In genomic region chr22:27574651-27575050, GRCh38 we compare ENCODE assay signal across 29 cellular contexts.
"Had no signal": no experiment of that assay in that cellular context is flagged by ENCODE, and none has a peak within 500 bp of the region (broad histone marks: within the 10 kb centered on the region; RNA-seq: fewer than 3 reads in every experiment).

No MANE protein-coding gene starts in this region.

- H3K27ac ChIP-seq: coronary artery, esophagus muscularis mucosa, foreskin keratinocyte, gastroesophageal sphincter, lower lobe of right lung, neutrophil, parathyroid adenoma, suprapubic skin, transverse colon had no signal

- H3K4me3 ChIP-seq: coronary artery, esophagus muscularis mucosa, gastroesophageal sphincter, heart left ventricle, lower lobe of right lung, mucosa of descending colon, smooth muscle cell, suprapubic skin, transverse colon had no signal

- H3K4me2 ChIP-seq: smooth muscle cell had no signal

- H2AFZ ChIP-seq: parathyroid adenoma had no signal

- H3K36me3 Mint-ChIP-seq: natural killer cell treated with Interleukin-12 subunit alpha and Interleukin-12 subunit beta and Interleukin-15 and Interleukin-18, amount 100 ng/mL, for 72 hours had no signal

- H3K9me3 Mint-ChIP-seq: central memory CD8-positive, alpha-beta T cell; natural killer cell treated with Interleukin-12 subunit alpha and Interleukin-12 subunit beta and Interleukin-15 and Interleukin-18, amount 100 ng/mL, for 72 hours had no signal

- ATAC-seq: foreskin keratinocyte; gastroesophageal sphincter; heart left ventricle; left ventricle myocardium superior; lower lobe of right lung; mucosa of descending colon; natural killer cell treated with Interleukin-12 subunit alpha and Interleukin-12 subunit beta and Interleukin-15 and Interleukin-18, amount 100 ng/mL, for 72 hours; sciatic nerve; stimulated activated naive CD8-positive, alpha-beta T cell treated with anti-CD3 and anti-CD28 coated beads, Interleukin-15, amount 100 ng/mL, for 72 hours had no signal

- DNase-seq: dermis blood vessel endothelial cell; effector memory CD4-positive, alpha-beta T cell; foreskin keratinocyte; heart left ventricle; hippocampal formation; islet precursor cell; kidney glomerular epithelial cell; left ventricle myocardium superior; lower lobe of right lung; mucosa of descending colon; naive B cell; stimulated activated CD4-positive, alpha-beta T cell treated with anti-CD3 and anti-CD28 coated beads, Interleukin-12 subunit alpha, Interleukin-12 subunit beta, amount 100 ng/mL, for 4 hours; stimulated activated CD4-positive, alpha-beta T cell treated with anti-CD3 and anti-CD28 coated beads, Interleukin-1b, Interleukin-23, amount 100 ng/mL, for 48 hours; stimulated activated CD4-positive, alpha-beta T cell treated with anti-CD3 and anti-CD28 coated beads, Interleukin-4, amount 100 ng/mL, for 1 hour; stimulated activated CD8-positive, alpha-beta memory T cell treated with anti-CD3 and anti-CD28 coated beads, Interleukin-4, amount 100 ng/mL, for 48 hours; stimulated activated naive CD4-positive, alpha-beta T cell; stimulated activated naive CD8-positive, alpha-beta T cell treated with anti-CD3 and anti-CD28 coated beads, Interleukin-15, amount 100 ng/mL, for 72 hours; transverse colon had no signal

- H3K9me3 ChIP-seq: lower lobe of right lung, mucosa of descending colon, neutrophil, transverse colon had no signal

- H3K79me2 ChIP-seq: parathyroid adenoma had no signal

- H3K4me3 Mint-ChIP-seq: central memory CD8-positive, alpha-beta T cell; naive B cell; natural killer cell treated with Interleukin-12 subunit alpha and Interleukin-12 subunit beta and Interleukin-15 and Interleukin-18, amount 100 ng/mL, for 72 hours; stimulated activated naive CD8-positive, alpha-beta T cell treated with anti-CD3 and anti-CD28 coated beads, Interleukin-15, amount 100 ng/mL, for 72 hours had no signal

- H3K36me3 ChIP-seq: esophagus muscularis mucosa, gastroesophageal sphincter, heart left ventricle, lower lobe of right lung, neutrophil, suprapubic skin, transverse colon had no signal

- H3K4me1 Mint-ChIP-seq: central memory CD8-positive, alpha-beta T cell; naive B cell; stimulated activated naive CD8-positive, alpha-beta T cell treated with anti-CD3 and anti-CD28 coated beads, Interleukin-15, amount 100 ng/mL, for 72 hours had no signal

- H3K27ac Mint-ChIP-seq: naive B cell; natural killer cell treated with Interleukin-12 subunit alpha and Interleukin-12 subunit beta and Interleukin-15 and Interleukin-18, amount 100 ng/mL, for 72 hours; progenitor cell of endocrine pancreas; stimulated activated naive CD8-positive, alpha-beta T cell treated with anti-CD3 and anti-CD28 coated beads, Interleukin-15, amount 100 ng/mL, for 72 hours had no signal

- H3K4me1 ChIP-seq: parathyroid adenoma, transverse colon had no signal
